10 cellular contexts compared by ENCODE assay signal in genomic region chr1:231613419-231614349, GRCh38. TPM values are rescaled to one million over a fixed set of nuclear protein-coding genes. Genes with fewer than 3 reads are reported as not detected.
DNase-seq lines count a peak whose midpoint lies in the region; ATAC-seq, FAIRE-seq and TF ChIP-seq lines count a peak whose summit lies in the region.
"Had no signal": no experiment of that assay in that cellular context is flagged by ENCODE, and none has a peak within 500 bp of the region (broad histone marks: within the 10 kb centered on the region; RNA-seq: fewer than 3 reads in every experiment).

No MANE protein-coding gene starts in this region.

- in situ Hi-C loops in GM12878 (cut with MboI), result no loop called here
- in situ Hi-C loops in G401 (cut with HindIII; ENCODE audit: low sequenced_read_pairs), result no loop called here

- H2AFZ ChIP-seq in GM12878 (ENCODE audit: control insufficient read depth, low read depth, low read length), result no peak overlapping the region

- no peaks in the 10 kb centered on the region for H3K79me2 ChIP-seq in GM12878 (ENCODE audit: control insufficient read depth, insufficient read depth, low read length)

- SMC1A ChIA-PET in GM12878 (lab: Charles Lee; ENCODE audit: uncharacterized antibody, unreplicated experiment), result interaction anchor here (1.1 kb wide), 1 partner anchor 11 kb away, joined by 3 read pairs; no protein-coding TSS in a partner anchor

- H3K4me3 Mint-ChIP-seq in HFFc6, result no peak overlapping the region
- H3K4me3 Mint-ChIP-seq: neural crest cell had no signal

- H3K9me3 ChIP-seq in BE2C, result no peaks in the 10 kb centered on the region
- peaks cover 21% of the 10 kb centered on the region; the same call in 2 of the 3 replicates for H3K9me3 ChIP-seq in GM12878 (replicated peaks; ENCODE audit: control insufficient read depth, insufficient read depth, low read length)

- intact Hi-C loops in GM12878 (cut with micrococcal nuclease; ENCODE audit: unreplicated experiment), result no loop called here

- H3K4me1 ChIP-seq in BE2C (peaks cover 7% of the 10 kb centered on the region; the same call in 1 of the 2 replicates), GM12878 (ENCODE audit: control insufficient read depth, insufficient read depth, low read length) (peaks cover 35% of the 10 kb centered on the region)

- TF ChIP-seq EP300 in GM12878 (IDR thresholded peaks at IDR 0.05; ENCODE audit: borderline replicate concordance in 1 of 2, control insufficient read depth in 1 of 2, low read depth in 2 of 2, low read length in 2 of 2), result no peak

- no peak overlapping the region for H3K27ac ChIP-seq in GM12878 (ENCODE audit: control insufficient read depth, insufficient read depth)
- H3K27ac ChIP-seq: RWPE1 had no signal

- H3K36me3 ChIP-seq in BE2C (no peaks in the 10 kb centered on the region), GM12878 (ENCODE audit: control insufficient read depth in 2 of 2, insufficient read depth in 2 of 2, low read length in 1 of 2) (no peaks in the 10 kb centered on the region)

- H3K36me3 Mint-ChIP-seq in HFFc6 (ENCODE audit: low read depth), result peaks cover 4% of the 10 kb centered on the region; the same call in 1 of the 2 replicates

- no peaks in the 10 kb centered on the region for H3K9me3 Mint-ChIP-seq in HFFc6
- H3K9me3 Mint-ChIP-seq: neural crest cell had no signal

- no TSS peak for BruUV-seq in GM12878 (replicated peaks; lab: Mats Ljungman, UMichigan)

- CTCF ChIA-PET in GM12878 (lab: Yijun Ruan, JAX), result no interaction called here

- H3K27ac Mint-ChIP-seq in HFFc6, result no peak overlapping the region

- POLR2A ChIA-PET in GM12878 (lab: Charles Lee), result no interaction called here

- H3K9ac ChIP-seq in GM12878 (ENCODE audit: control insufficient read depth, insufficient read depth, low read length), result no peak overlapping the region

- no peak for TF ChIP-seq POLR2A in GM12878 (IDR thresholded peaks at IDR 0.05; ENCODE audit: low read depth, low read length)

- FAIRE-seq in GM12878 (lab: Jason Lieb, UNC), result no peak

- RAD21 ChIA-PET in GM12878 (lab: Charles Lee; ENCODE audit: unreplicated experiment), result no interaction called here

- no peaks in the 10 kb centered on the region for H3K27me3 ChIP-seq in BE2C
- no peaks in the 10 kb centered on the region; a peak in 1 of 4 replicates for H3K27me3 ChIP-seq in GM12878 (replicated peaks in 1 of 2; ENCODE audit: control insufficient read depth in 2 of 2, insufficient read depth in 2 of 2, low read length in 1 of 2)

- peaks cover 19% of the 10 kb centered on the region for H3K27me3 Mint-ChIP-seq in HFFc6 (ENCODE audit: insufficient read depth)

- peak; percentile 50 for DNase-seq in BE2C
- DNase-seq in GF-D8 (lab: John Stamatoyannopoulos, UW), result peak; percentile 83
- DNase-seq in NCI-H82 treated with DMSO at 0.1 percent for 48 hours (lab: John Stamatoyannopoulos, UW; ENCODE audit: unreplicated experiment), result peak; percentile 37
- DNase-seq in GM12878 (ENCODE audit: low read depth, low spot score), result no peak
- no peak for DNase-seq in HFFc6
- DNase-seq in G401 (ENCODE audit: low spot score), result no peak
- no peak for DNase-seq in activated gamma-delta T cell treated with Interleukin-2 at 50 U/mL for 16 hours

- H3K4me2 ChIP-seq in GM12878 (ENCODE audit: control insufficient read depth, insufficient read depth), result peak overlapping the region; percentile 70

- no peaks in the 10 kb centered on the region for H4K20me1 ChIP-seq in GM12878 (ENCODE audit: control insufficient read depth, insufficient read depth)

- TF ChIP-seq RAD21 in GM12878 (IDR thresholded peaks at IDR 0.05; ENCODE audit: insufficient read depth, low read depth, low read length), result no peak

- ATAC-seq in GM12878, result peak; percentile 34; the same call in 2 of the 3 replicates
- no peak for ATAC-seq in HG02642 (IDR thresholded peaks at IDR 0.05; ENCODE audit: poor library complexity, unreplicated experiment)

- peaks cover 9% of the 10 kb centered on the region; the same call in 1 of the 2 replicates for H3K4me1 Mint-ChIP-seq in HFFc6 (ENCODE audit: low read depth)

- 25% methylated on average over 7 of the region's 7 CpGs for WGBS in GM12878 (ENCODE audit: insufficient coverage, insufficient replicate concordance, low lambda C conversion rate, missing lambda C conversion rate)

- H3K4me3 ChIP-seq in BE2C (ENCODE audit: low read depth, low read length), result no peak overlapping the region
- H3K4me3 ChIP-seq in GM12878, result 0 out of 2 replicates have a peak overlapping the region, but pooled peaks have one; percentile 29

- no peak for TF ChIP-seq CTCF in BE2C (IDR thresholded peaks at IDR 0.05; ENCODE audit: low read depth, low read length)
- no peak for TF ChIP-seq CTCF in GM12878 (IDR thresholded peaks at IDR 0.05 in 2 of 3, conservative IDR thresholded peaks at IDR 0.05 in 1 of 3; ENCODE audit: control insufficient read depth in 2 of 3, extremely low read depth in 1 of 3, insufficient read depth in 1 of 3, low read depth in 3 of 3, low read length in 3 of 3)
- no peak for TF ChIP-seq CTCF in HFFc6 (IDR thresholded peaks at IDR 0.05)

TF ChIP-seq in GM12878, 131 proteins besides CTCF, POLR2A, EP300 and RAD21:
- TF ChIP-seq JUNB (IDR thresholded peaks at IDR 0.05) (peak; percentile 51), POLR2AphosphoS2 (IDR thresholded peaks at IDR 0.05; ENCODE audit: low read depth, low read length) (no peak), NFXL1 (IDR thresholded peaks at IDR 0.05; ENCODE audit: borderline replicate concordance) (no peak), RFX5 (IDR thresholded peaks at IDR 0.05; ENCODE audit: low read depth, low read length) (no peak), RUNX3 (IDR thresholded peaks at IDR 0.05; ENCODE audit: low read length) (peak; percentile 34; the same call in 1 of the 2 replicates), ETV6 (conservative IDR thresholded peaks at IDR 0.05 in 1 of 2, IDR thresholded peaks at IDR 0.05 in 1 of 2; ENCODE audit: borderline replicate concordance in 1 of 2, low read depth in 1 of 2) (peak in 1 of 2 experiments; percentile 57; a peak in 1 of 4 replicates)
- TF ChIP-seq, protein P1, sequence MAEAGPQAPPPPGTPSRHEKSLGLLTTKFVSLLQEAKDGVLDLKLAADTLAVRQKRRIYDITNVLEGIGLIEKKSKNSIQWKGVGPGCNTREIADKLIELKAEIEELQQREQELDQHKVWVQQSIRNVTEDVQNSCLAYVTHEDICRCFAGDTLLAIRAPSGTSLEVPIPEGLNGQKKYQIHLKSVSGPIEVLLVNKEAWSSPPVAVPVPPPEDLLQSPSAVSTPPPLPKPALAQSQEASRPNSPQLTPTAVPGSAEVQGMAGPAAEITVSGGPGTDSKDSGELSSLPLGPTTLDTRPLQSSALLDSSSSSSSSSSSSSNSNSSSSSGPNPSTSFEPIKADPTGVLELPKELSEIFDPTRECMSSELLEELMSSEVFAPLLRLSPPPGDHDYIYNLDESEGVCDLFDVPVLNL (IDR thresholded peaks at IDR 0.05; ENCODE audit: low read depth, low read length), result no peak

RNA-seq across cellular contexts. Expression of gene DISC1, which starts 12.9 kb away (rescaled TPM):
- 2.1 TPM for polyA plus RNA-seq in BE2C (2012; ENCODE audit: insufficient read depth, insufficient read length, low read depth)
- total RNA-seq in GM12878 (2013; cell fraction: nucleolus; rRNA removed), result 0.19 and 0.95 TPM in 2 replicates
- total RNA-seq in GM12878 (2014; rRNA removed) (0.34 and 0.38 TPM in 2 replicates), GM12878 (2014; rRNA removed; fragmentation: Illumina TruSeq; extraction: Trizol) (0.09 and 0.37 TPM in 2 replicates), GM12878 (2021) (0.61 and 0.72 TPM in 2 replicates)
- 0.12 TPM for polyA plus RNA-seq in GM12878 (2011; ENCODE audit: low read depth)
- polyA plus RNA-seq in GM12878 (2011; rRNA removed) (0.14 and 0.16 TPM in 2 replicates), GM12878 (2014; fragmentation: Illumina TruSeq; extraction: Trizol) (0.08 and 0.16 TPM in 2 replicates), GM12878 (2014; fragmentation: Nextera tagmentation; extraction: Ambion mirVana) (under 1 TPM in 1 of 2 experiments, not detected in 1; 0.05 TPM), GM12878 (2014; rRNA removed) (0.18 and 0.68 TPM in 2 replicates), GM12878 (2016; fragmentation: Nextera tagmentation; extraction: Ambion mirVana) (under 1 TPM; 0.19 TPM)
- 0.09 and 0.12 TPM in 2 replicates for polyA plus RNA-seq in GM12878 (2011; cell fraction: cytosol; rRNA removed)
- polyA plus RNA-seq in GM12878 (2011; cell fraction: nucleus; rRNA removed), result 0.16 and 0.63 TPM in 2 replicates
- 0.08 and 0.20 TPM in 2 replicates for polyA plus RNA-seq in GM12878 (2012)
- 0.46 and 0.66 TPM in 2 replicates for polyA minus RNA-seq in GM12878 (2011; rRNA and poly(A)+ RNA removed)
- polyA minus RNA-seq in GM12878 (2011; cell fraction: cytosol; rRNA and poly(A)+ RNA removed), result not detected in 2 replicates
- polyA minus RNA-seq in GM12878 (2011; cell fraction: nucleus; rRNA and poly(A)+ RNA removed), result 0.73 and 1.7 TPM in 2 replicates
- total RNA-seq in HFFc6 (2021; fragmentation: NEBNext Ultra II Directional; extraction: Animal tissue kit (Norgen Biotek cat#: 25700)), result 1 to 10 TPM; 1.3 to 4.3 (median 1.9) TPM
- 3.1 and 6.1 TPM in 2 replicates for total RNA-seq in G401 (2014; rRNA removed; shearing (Covaris generic))

Comparison
In these comparisons a context has a peak if more than half of its experiments do, and no peak if none do; other contexts are left out.
1. DNase-seq: peak in BE2C (single experiment), GF-D8 (single experiment) and NCI-H82 treated with DMSO at 0.1 percent for 48 hours (single experiment); none in GM12878 (single experiment), HFFc6 (single experiment), G401 (single experiment) and activated gamma-delta T cell treated with Interleukin-2 at 50 U/mL for 16 hours (single experiment).